In genomic region chr11:5380740-5381342, GRCh38 we compare ENCODE assay signal across 8 cellular contexts. TPM values are rescaled to one million over a fixed set of nuclear protein-coding genes. Genes with fewer than 3 reads are reported as not detected.
DNase-seq lines count a peak whose midpoint lies in the region; ATAC-seq, FAIRE-seq and TF ChIP-seq lines count a peak whose summit lies in the region.

No MANE protein-coding gene starts in this region.

- TF ChIP-seq CTCF in WI38 (IDR thresholded peaks at IDR 0.05; ENCODE audit: low read depth, low read length) = peak; percentile 80
- peak; percentile 13 for TF ChIP-seq CTCF in parathyroid adenoma (IDR thresholded peaks at IDR 0.05)

- no peak for TF ChIP-seq POLR2A in GM12892 (IDR thresholded peaks at IDR 0.05; ENCODE audit: low read depth, low read length)

- H3K9me3 ChIP-seq in parathyroid adenoma (ENCODE audit: control insufficient read depth, low read length) = no peaks in the 10 kb centered on the region

- no peaks in the 10 kb centered on the region for H3K36me3 ChIP-seq in parathyroid adenoma (ENCODE audit: control insufficient read depth, insufficient read depth, low read length)

- H3K27ac ChIP-seq in parathyroid adenoma = no peak overlapping the region

- H3K79me2 ChIP-seq in parathyroid adenoma = no peaks in the 10 kb centered on the region

- H3K4me2 ChIP-seq in parathyroid adenoma (ENCODE audit: low read length) = no peak overlapping the region

- H3K4me1 ChIP-seq in parathyroid adenoma = no peaks in the 10 kb centered on the region

- H3K9ac ChIP-seq in parathyroid adenoma = no peak overlapping the region

- H2AFZ ChIP-seq in parathyroid adenoma = no peak overlapping the region

- peak; percentile 92 for FAIRE-seq in GM12892 (lab: Jason Lieb, UNC)

- no peaks in the 10 kb centered on the region for H3K27me3 ChIP-seq in parathyroid adenoma (ENCODE audit: control insufficient read depth, insufficient read depth, low read length)

- H3K4me3 ChIP-seq in WI38 (ENCODE audit: low read depth, low read length) (no peak overlapping the region), parathyroid adenoma (ENCODE audit: low read depth, low read length) (no peak overlapping the region)

- DNase-seq in AG20443 (ENCODE audit: low spot score) = peak; percentile 80
- DNase-seq in GM12892 (ENCODE audit: insufficient read length) = no peak
- peak; percentile 2 for DNase-seq in NCI-H1092 treated with DMSO at 0.1 percent for 48 hours (lab: John Stamatoyannopoulos, UW)
- DNase-seq in fibroblast of the conjunctiva (ENCODE audit: low read depth) = peak; percentile 49
- no peak for DNase-seq in activated CD4-positive, CD25-positive, alpha-beta regulatory T cell (lab: John Stamatoyannopoulos, UW)

- peak; percentile 90 for ATAC-seq in HG02763 (IDR thresholded peaks at IDR 0.05; ENCODE audit: unreplicated experiment)

RNA-seq across cellular contexts. Expression of gene OR51M1, which starts 2.8 kb away (rescaled TPM):
- polyA plus RNA-seq in GM12892 (2012; ENCODE audit: missing spikeins) = not detected

RNA-seq across cellular contexts. Expression of gene OR51B6, which starts 29.5 kb away (rescaled TPM):
- polyA plus RNA-seq in GM12892 (2012; ENCODE audit: missing spikeins) = not detected

RNA-seq across cellular contexts. Expression of gene OR51B5, which starts 37.5 kb away (rescaled TPM):
- polyA plus RNA-seq in GM12892 (2012; ENCODE audit: missing spikeins) = 0.25 TPM

RNA-seq across cellular contexts. Expression of gene OR51Q1, which starts 41.1 kb away (rescaled TPM):
- not detected for polyA plus RNA-seq in GM12892 (2012; ENCODE audit: missing spikeins)

RNA-seq across cellular contexts. Expression of gene OR51B2, which starts 56.7 kb away (rescaled TPM):
- not detected for polyA plus RNA-seq in GM12892 (2012; ENCODE audit: missing spikeins)

Comparison
In these comparisons a context has a peak if more than half of its experiments do, and no peak if none do; other contexts are left out.
1. DNase-seq: peak in AG20443 (single experiment), NCI-H1092 treated with DMSO at 0.1 percent for 48 hours (single experiment) and fibroblast of the conjunctiva (single experiment); none in GM12892 (single experiment) and activated CD4-positive, CD25-positive, alpha-beta regulatory T cell (0 of 4).